2 cellular contexts compared by ENCODE assay signal in genomic region chr15:92877000-92877399, GRCh38.
A peak's percentile ranks its signal among the peaks of the same experiment; 100 is the strongest.
TF ChIP-seq lines count a peak whose summit lies in the region.

No MANE protein-coding gene starts in this region.

TF ChIP-seq in IMR-90, 13 proteins besides CTCF, POLR2A, EP300 and RAD21:
- TF ChIP-seq BHLHE40 (IDR thresholded peaks at IDR 0.05; ENCODE audit: low read depth, low read length) (no peak), CEBPB (IDR thresholded peaks at IDR 0.05; ENCODE audit: low read depth, low read length) (no peak)
- TF ChIP-seq, protein P1, sequence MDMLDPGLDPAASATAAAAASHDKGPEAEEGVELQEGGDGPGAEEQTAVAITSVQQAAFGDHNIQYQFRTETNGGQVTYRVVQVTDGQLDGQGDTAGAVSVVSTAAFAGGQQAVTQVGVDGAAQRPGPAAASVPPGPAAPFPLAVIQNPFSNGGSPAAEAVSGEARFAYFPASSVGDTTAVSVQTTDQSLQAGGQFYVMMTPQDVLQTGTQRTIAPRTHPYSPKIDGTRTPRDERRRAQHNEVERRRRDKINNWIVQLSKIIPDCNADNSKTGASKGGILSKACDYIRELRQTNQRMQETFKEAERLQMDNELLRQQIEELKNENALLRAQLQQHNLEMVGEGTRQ (IDR thresholded peaks at IDR 0.05; ENCODE audit: low read depth, low read length) = no peak

TF ChIP-seq in K562, 482 proteins besides CTCF, POLR2A, EP300 and RAD21:
- TF ChIP-seq, protein P2, sequence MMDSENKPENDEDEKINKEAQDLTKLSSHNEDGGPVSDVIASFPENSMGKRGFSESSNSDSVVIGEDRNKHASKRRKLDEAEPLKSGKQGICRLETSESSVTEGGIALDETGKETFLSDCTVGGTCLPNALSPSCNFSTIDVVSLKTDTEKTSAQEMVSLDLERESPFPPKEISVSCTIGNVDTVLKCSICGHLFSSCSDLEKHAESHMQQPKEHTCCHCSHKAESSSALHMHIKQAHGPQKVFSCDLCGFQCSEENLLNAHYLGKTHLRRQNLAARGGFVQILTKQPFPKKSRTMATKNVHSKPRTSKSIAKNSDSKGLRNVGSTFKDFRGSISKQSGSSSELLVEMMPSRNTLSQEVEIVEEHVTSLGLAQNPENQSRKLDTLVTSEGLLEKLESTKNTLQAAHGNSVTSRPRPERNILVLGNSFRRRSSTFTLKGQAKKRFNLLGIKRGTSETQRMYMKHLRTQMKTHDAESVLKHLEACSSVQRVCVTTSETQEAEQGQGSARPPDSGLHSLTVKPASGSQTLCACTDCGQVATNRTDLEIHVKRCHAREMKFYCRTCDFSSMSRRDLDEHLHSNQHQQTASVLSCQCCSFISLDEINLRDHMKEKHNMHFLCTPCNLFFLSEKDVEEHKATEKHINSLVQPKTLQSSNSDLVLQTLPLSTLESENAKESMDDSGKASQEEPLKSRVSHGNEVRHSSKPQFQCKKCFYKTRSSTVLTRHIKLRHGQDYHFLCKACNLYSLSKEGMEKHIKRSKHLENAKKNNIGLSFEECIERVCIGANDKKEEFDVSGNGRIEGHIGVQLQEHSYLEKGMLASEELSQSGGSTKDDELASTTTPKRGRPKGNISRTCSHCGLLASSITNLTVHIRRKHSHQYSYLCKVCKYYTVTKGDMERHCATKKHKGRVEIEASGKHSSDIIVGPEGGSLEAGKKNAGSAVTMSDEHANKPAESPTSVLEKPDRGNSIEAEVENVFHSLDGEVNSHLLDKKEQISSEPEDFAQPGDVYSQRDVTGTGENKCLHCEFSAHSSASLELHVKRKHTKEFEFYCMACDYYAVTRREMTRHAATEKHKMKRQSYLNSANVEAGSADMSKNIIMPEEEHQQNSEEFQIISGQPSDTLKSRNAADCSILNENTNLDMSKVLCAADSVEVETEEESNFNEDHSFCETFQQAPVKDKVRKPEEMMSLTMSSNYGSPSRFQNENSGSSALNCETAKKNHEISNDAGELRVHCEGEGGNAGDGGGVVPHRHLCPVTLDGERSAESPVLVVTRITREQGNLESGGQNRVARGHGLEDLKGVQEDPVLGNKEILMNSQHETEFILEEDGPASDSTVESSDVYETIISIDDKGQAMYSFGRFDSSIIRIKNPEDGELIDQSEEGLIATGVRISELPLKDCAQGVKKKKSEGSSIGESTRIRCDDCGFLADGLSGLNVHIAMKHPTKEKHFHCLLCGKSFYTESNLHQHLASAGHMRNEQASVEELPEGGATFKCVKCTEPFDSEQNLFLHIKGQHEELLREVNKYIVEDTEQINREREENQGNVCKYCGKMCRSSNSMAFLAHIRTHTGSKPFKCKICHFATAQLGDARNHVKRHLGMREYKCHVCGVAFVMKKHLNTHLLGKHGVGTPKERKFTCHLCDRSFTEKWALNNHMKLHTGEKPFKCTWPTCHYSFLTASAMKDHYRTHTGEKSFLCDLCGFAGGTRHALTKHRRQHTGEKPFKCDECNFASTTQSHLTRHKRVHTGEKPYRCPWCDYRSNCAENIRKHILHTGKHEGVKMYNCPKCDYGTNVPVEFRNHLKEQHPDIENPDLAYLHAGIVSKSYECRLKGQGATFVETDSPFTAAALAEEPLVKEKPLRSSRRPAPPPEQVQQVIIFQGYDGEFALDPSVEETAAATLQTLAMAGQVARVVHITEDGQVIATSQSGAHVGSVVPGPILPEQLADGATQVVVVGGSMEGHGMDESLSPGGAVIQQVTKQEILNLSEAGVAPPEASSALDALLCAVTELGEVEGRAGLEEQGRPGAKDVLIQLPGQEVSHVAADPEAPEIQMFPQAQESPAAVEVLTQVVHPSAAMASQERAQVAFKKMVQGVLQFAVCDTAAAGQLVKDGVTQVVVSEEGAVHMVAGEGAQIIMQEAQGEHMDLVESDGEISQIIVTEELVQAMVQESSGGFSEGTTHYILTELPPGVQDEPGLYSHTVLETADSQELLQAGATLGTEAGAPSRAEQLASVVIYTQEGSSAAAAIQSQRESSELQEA (IDR thresholded peaks at IDR 0.05; ENCODE audit: low read depth) = no peak
- TF ChIP-seq PTTG1 (tag; IDR thresholded peaks at IDR 0.05; ENCODE audit: low read depth) = no peak
- TF ChIP-seq CREBBP (IDR thresholded peaks at IDR 0.05; ENCODE audit: low read depth, low read length) = no peak
- peak; percentile 60 for TF ChIP-seq ZNF384 (IDR thresholded peaks at IDR 0.05; ENCODE audit: low read depth, low read length)
- TF ChIP-seq ARID1B (IDR thresholded peaks at IDR 0.05) = peak; percentile 18; the same call in 1 of the 2 replicates
- TF ChIP-seq ZNF583 (CRISPR knock-in tag; IDR thresholded peaks at IDR 0.05) = no peak
- TF ChIP-seq CBFA2T3 (IDR thresholded peaks at IDR 0.05) = peak; percentile 20; the same call in 1 of the 2 replicates
- TF ChIP-seq, protein P3, sequence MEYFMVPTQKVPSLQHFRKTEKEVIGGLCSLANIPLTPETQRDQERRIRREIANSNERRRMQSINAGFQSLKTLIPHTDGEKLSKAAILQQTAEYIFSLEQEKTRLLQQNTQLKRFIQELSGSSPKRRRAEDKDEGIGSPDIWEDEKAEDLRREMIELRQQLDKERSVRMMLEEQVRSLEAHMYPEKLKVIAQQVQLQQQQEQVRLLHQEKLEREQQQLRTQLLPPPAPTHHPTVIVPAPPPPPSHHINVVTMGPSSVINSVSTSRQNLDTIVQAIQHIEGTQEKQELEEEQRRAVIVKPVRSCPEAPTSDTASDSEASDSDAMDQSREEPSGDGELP (CRISPR knock-in tag; IDR thresholded peaks at IDR 0.05; ENCODE audit: borderline replicate concordance) = no peak
- TF ChIP-seq EP400 (IDR thresholded peaks at IDR 0.05) = no peak
- TF ChIP-seq, protein P4, sequence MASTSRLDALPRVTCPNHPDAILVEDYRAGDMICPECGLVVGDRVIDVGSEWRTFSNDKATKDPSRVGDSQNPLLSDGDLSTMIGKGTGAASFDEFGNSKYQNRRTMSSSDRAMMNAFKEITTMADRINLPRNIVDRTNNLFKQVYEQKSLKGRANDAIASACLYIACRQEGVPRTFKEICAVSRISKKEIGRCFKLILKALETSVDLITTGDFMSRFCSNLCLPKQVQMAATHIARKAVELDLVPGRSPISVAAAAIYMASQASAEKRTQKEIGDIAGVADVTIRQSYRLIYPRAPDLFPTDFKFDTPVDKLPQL (IDR thresholded peaks at IDR 0.05; ENCODE audit: extremely low read depth, insufficient read length) = no peak
- TF ChIP-seq ZNF121 (CRISPR knock-in tag; conservative IDR thresholded peaks at IDR 0.05) = peak; percentile 47
- no peak for TF ChIP-seq BMI1 (IDR thresholded peaks at IDR 0.05; ENCODE audit: low read length)
- TF ChIP-seq, protein P5, sequence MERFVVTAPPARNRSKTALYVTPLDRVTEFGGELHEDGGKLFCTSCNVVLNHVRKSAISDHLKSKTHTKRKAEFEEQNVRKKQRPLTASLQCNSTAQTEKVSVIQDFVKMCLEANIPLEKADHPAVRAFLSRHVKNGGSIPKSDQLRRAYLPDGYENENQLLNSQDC (CRISPR knock-in tag; IDR thresholded peaks at IDR 0.05) = no peak
- no peak for TF ChIP-seq ARNT (IDR thresholded peaks at IDR 0.05)
- TF ChIP-seq ESRRA (IDR thresholded peaks at IDR 0.05; ENCODE audit: borderline replicate concordance, low read depth) = peak; percentile 34; the same call in 1 of the 2 replicates
- no peak for TF ChIP-seq ZBTB34 (CRISPR knock-in tag; IDR thresholded peaks at IDR 0.05)
- TF ChIP-seq KDM1A (IDR thresholded peaks at IDR 0.05) = 0 out of 4 replicates have a peak, but pooled peaks of 1 of the 2 experiments have one; percentile 12
- TF ChIP-seq RBM14 (IDR thresholded peaks at IDR 0.05; ENCODE audit: borderline replicate concordance, insufficient read depth, low read depth, low read length) = no peak
- no peak for TF ChIP-seq NRF1 (conservative IDR thresholded peaks at IDR 0.05 in 1 of 2, IDR thresholded peaks at IDR 0.05 in 1 of 2)
- TF ChIP-seq CXXC5 (CRISPR knock-in tag; IDR thresholded peaks at IDR 0.05) = 0 out of 2 replicates have a peak, but pooled peaks have one; percentile 9
- no peak for TF ChIP-seq RUNX1 (IDR thresholded peaks at IDR 0.05; ENCODE audit: low read depth)
